In genomic region chr1:62229932-62230331, GRCh38 we compare ENCODE assay signal across 30 cellular contexts. TPM values are rescaled to one million over a fixed set of nuclear protein-coding genes. Genes with fewer than 3 reads are reported as not detected.
DNase-seq lines count a peak whose midpoint lies in the region; ATAC-seq and TF ChIP-seq lines count a peak whose summit lies in the region.
"Had no signal": no experiment of that assay in that cellular context is flagged by ENCODE, and none has a peak within 500 bp of the region (broad histone marks: within the 10 kb centered on the region; RNA-seq: fewer than 3 reads in every experiment).

No MANE protein-coding gene starts in this region.

- no peaks in the 10 kb centered on the region for H3F3A ChIP-seq in neural progenitor cell (ENCODE audit: low read depth)

- peaks cover 2% of the 10 kb centered on the region for H3K27me3 Mint-ChIP-seq in neural progenitor cell (ENCODE audit: insufficient read depth, low read depth)
- H3K27me3 Mint-ChIP-seq: activated CD4-positive, alpha-beta T cell treated with anti-CD3 and anti-CD28 coated beads, Interleukin-2, amount 10 ng/mL, durations not matched to agents 7 days and 5 days had no signal

- H3K4me1 ChIP-seq in neural progenitor cell, result no peaks in the 10 kb centered on the region
- H3K4me1 ChIP-seq: pancreas, right atrium auricular region, upper lobe of right lung had no signal

- ATAC-seq in GM18858 (IDR thresholded peaks at IDR 0.05; ENCODE audit: unreplicated experiment), result no peak
- ATAC-seq: left colon, natural killer cell, pancreas, upper lobe of right lung had no signal

- DNase-seq in NCI-H524 (lab: John Stamatoyannopoulos, UW) (peak; percentile 34 to 61), NCI-H524 treated with DMSO at 0.1 percent for 48 hours (lab: John Stamatoyannopoulos, UW) (no peak), NCI-H69 (lab: John Stamatoyannopoulos, UW) (peak; percentile 23), brain microvascular endothelial cell (no peak), neural progenitor cell (ENCODE audit: low spot score) (no peak), foreskin melanocyte (no peak), NCI-H82 (lab: John Stamatoyannopoulos, UW) (no peak)
- DNase-seq: activated CD4-positive, alpha-beta T cell treated with anti-CD3 and anti-CD28 coated beads, Interleukin-2, amount 10 ng/mL, durations not matched to agents 7 days and 5 days; activated naive CD4-positive, alpha-beta T cell treated with anti-CD3 and anti-CD28 coated beads, Interleukin-2, amount 50 U/mL, for 16 hours; anterior cingulate cortex; effector CD8-positive, alpha-beta T cell; esophagus squamous epithelium; H7; left colon; mesenchymal stem cell; MG63; natural killer cell; NCI-H1436; NCI-H2107; NCI-H526 treated with DMSO at 0.1 percent for 48 hours; pancreas; SIG-M5; upper lobe of right lung had no signal

- H3K36me3 Mint-ChIP-seq in neural progenitor cell, result no peaks in the 10 kb centered on the region
- H3K36me3 Mint-ChIP-seq: natural killer cell had no signal

- H3K9me3 ChIP-seq in neural progenitor cell (ENCODE audit: low read depth), result no peaks in the 10 kb centered on the region
- H3K9me3 ChIP-seq: esophagus squamous epithelium, MG63, pancreas, right atrium auricular region, upper lobe of right lung had no signal

- no peaks in the 10 kb centered on the region for H3K27me3 ChIP-seq in brain microvascular endothelial cell (replicated peaks)
- H3K27me3 ChIP-seq in neural progenitor cell, result no peaks in the 10 kb centered on the region
- H3K27me3 ChIP-seq: MG63, pancreas, right atrium auricular region, upper lobe of right lung had no signal

- peaks cover 19% of the 10 kb centered on the region for H3K4me1 Mint-ChIP-seq in neural progenitor cell
- H3K4me1 Mint-ChIP-seq: activated CD4-positive, alpha-beta T cell treated with anti-CD3 and anti-CD28 coated beads, Interleukin-2, amount 10 ng/mL, durations not matched to agents 7 days and 5 days; B cell; natural killer cell had no signal

- no peaks in the 10 kb centered on the region for H3K79me2 ChIP-seq in neural progenitor cell (ENCODE audit: low read depth)

- peak; percentile 3 for TF ChIP-seq CTCF in brain microvascular endothelial cell (IDR thresholded peaks at IDR 0.05; ENCODE audit: low read depth, low read length, missing control alignments)
- TF ChIP-seq CTCF in neural progenitor cell (IDR thresholded peaks at IDR 0.05), result no peak

- no peak overlapping the region for H2AFZ ChIP-seq in neural progenitor cell (replicated peaks)

- H3K9me3 Mint-ChIP-seq in neural progenitor cell, result no peaks in the 10 kb centered on the region
- H3K9me3 Mint-ChIP-seq: activated CD4-positive, alpha-beta T cell treated with anti-CD3 and anti-CD28 coated beads, Interleukin-2, amount 10 ng/mL, durations not matched to agents 7 days and 5 days; activated T-helper 1 cell treated with anti-CD3 and anti-CD28 coated beads, Interleukin-12 subunit alpha, Interleukin-12 subunit beta, Interleukin-2, Interleukin-4 antibody, amounts not matched to agents 30 ng/mL and 10 ng/mL and 1 ng/mL, durations not matched to agents 14 hours and 24 hours and 36 hours; natural killer cell; T-helper 1 cell treated with Interleukin-12 subunit alpha and Interleukin-12 subunit beta and Interleukin-4 antibody, amounts not matched to agents 30 μg/mL and 1 μg/mL, for 36 hours had no signal

- no peak overlapping the region for H3K4me3 Mint-ChIP-seq in neural progenitor cell
- H3K4me3 Mint-ChIP-seq: activated CD4-positive, alpha-beta T cell treated with anti-CD3 and anti-CD28 coated beads, Interleukin-2, amount 10 ng/mL, durations not matched to agents 7 days and 5 days; activated T-helper 1 cell treated with anti-CD3 and anti-CD28 coated beads, Interleukin-12 subunit alpha, Interleukin-12 subunit beta, Interleukin-2, Interleukin-4 antibody, amounts not matched to agents 30 ng/mL and 10 ng/mL and 1 ng/mL, durations not matched to agents 14 hours and 24 hours and 36 hours; B cell; natural killer cell; T-helper 1 cell treated with Interleukin-12 subunit alpha and Interleukin-12 subunit beta and Interleukin-4 antibody, amounts not matched to agents 30 μg/mL and 1 μg/mL, for 36 hours had no signal

- H3K36me3 ChIP-seq in brain microvascular endothelial cell (replicated peaks) (no peaks in the 10 kb centered on the region), neural progenitor cell (no peaks in the 10 kb centered on the region)
- H3K36me3 ChIP-seq: esophagus squamous epithelium, MG63, pancreas, right atrium auricular region, upper lobe of right lung had no signal

- in situ Hi-C loops in brain microvascular endothelial cell (cut with HindIII; ENCODE audit: low pct_ligation_motif_present, low sequenced_read_pairs), result no loop called here

- no peak overlapping the region for H3K4me2 ChIP-seq in neural progenitor cell

- H3K27ac ChIP-seq in brain microvascular endothelial cell (no peak overlapping the region), neural progenitor cell (no peak overlapping the region)
- H3K27ac ChIP-seq: esophagus squamous epithelium, pancreas, right atrium auricular region, upper lobe of right lung had no signal

- no peak overlapping the region for H3K4me3 ChIP-seq in brain microvascular endothelial cell (ENCODE audit: low read depth, low read length)
- H3K4me3 ChIP-seq in neural progenitor cell, result no peak overlapping the region
- H3K4me3 ChIP-seq: esophagus squamous epithelium, MG63, pancreas, right atrium auricular region, upper lobe of right lung had no signal

- H3K27ac Mint-ChIP-seq in neural progenitor cell, result peak overlapping the region; percentile 14
- H3K27ac Mint-ChIP-seq: activated CD4-positive, alpha-beta T cell treated with anti-CD3 and anti-CD28 coated beads, Interleukin-2, amount 10 ng/mL, durations not matched to agents 7 days and 5 days; activated T-helper 1 cell treated with anti-CD3 and anti-CD28 coated beads, Interleukin-12 subunit alpha, Interleukin-12 subunit beta, Interleukin-2, Interleukin-4 antibody, amounts not matched to agents 30 ng/mL and 10 ng/mL and 1 ng/mL, durations not matched to agents 14 hours and 24 hours and 36 hours; B cell; natural killer cell; T-helper 1 cell treated with Interleukin-12 subunit alpha and Interleukin-12 subunit beta and Interleukin-4 antibody, amounts not matched to agents 30 μg/mL and 1 μg/mL, for 36 hours had no signal

- H3K9ac ChIP-seq in neural progenitor cell, result no peak overlapping the region

- H4K20me1 ChIP-seq in neural progenitor cell (ENCODE audit: low read depth), result no peaks in the 10 kb centered on the region

RNA-seq across cellular contexts. Expression of gene L1TD1, which starts 35.3 kb away (rescaled TPM):
- total RNA-seq in neural progenitor cell (ENCODE audit: low replicate concordance), result 12.5 and 15.4 TPM in 2 replicates
- total RNA-seq: activated CD4-positive, alpha-beta T cell treated with anti-CD3 and anti-CD28 coated beads, Interleukin-2, amount 10 ng/mL, durations not matched to agents 7 days and 5 days; activated T-helper 1 cell treated with anti-CD3 and anti-CD28 coated beads, Interleukin-12 subunit alpha, Interleukin-12 subunit beta, Interleukin-2, Interleukin-4 antibody, amounts not matched to agents 30 ng/mL and 10 ng/mL and 1 ng/mL, durations not matched to agents 14 hours and 24 hours and 36 hours; B cell; cerebellum; OCI-LY7; right atrium auricular region had no signal

Comparison
In these comparisons a context has a peak if more than half of its experiments do, and no peak if none do; other contexts are left out.
1. DNase-seq: peak in NCI-H524 (2 of 2) and NCI-H69 (single experiment); none in NCI-H524 treated with DMSO at 0.1 percent for 48 hours (single experiment), brain microvascular endothelial cell (single experiment), neural progenitor cell (single experiment), foreskin melanocyte (single experiment) and NCI-H82 (single experiment).